19 cellular contexts compared by ENCODE assay signal in genomic region chr4:185834778-185835177, GRCh38. TPM values are rescaled to one million over a fixed set of nuclear protein-coding genes. Genes with fewer than 3 reads are reported as not detected.
DNase-seq lines count a peak whose midpoint lies in the region; ATAC-seq, FAIRE-seq and TF ChIP-seq lines count a peak whose summit lies in the region.
"Had no signal": no experiment of that assay in that cellular context is flagged by ENCODE, and none has a peak within 500 bp of the region (broad histone marks: within the 10 kb centered on the region; RNA-seq: fewer than 3 reads in every experiment).

No MANE protein-coding gene starts in this region.

- no peak overlapping the region for H4K91ac ChIP-seq in H9 (ENCODE audit: insufficient read length, low read depth, low read length)
- H4K91ac ChIP-seq in H1 (replicated peaks; ENCODE audit: insufficient read length, low read length), result peak overlapping the region; percentile 82
- peak overlapping the region; percentile 15 for H4K91ac ChIP-seq in mesenchymal stem cell (ENCODE audit: low read length)

- H3K14ac ChIP-seq in H9 (ENCODE audit: insufficient read depth, low read length) (no peak overlapping the region), H1 (ENCODE audit: insufficient read length) (no peak overlapping the region), mesenchymal stem cell (ENCODE audit: low read length in 2 of 2) (no peak overlapping the region)

- H3K79me2 ChIP-seq in H9 (ENCODE audit: insufficient read depth, low read length) (no peaks in the 10 kb centered on the region), H1 (ENCODE audit: control insufficient read depth in 1 of 2, insufficient read depth in 2 of 2, low read length in 2 of 2) (no peaks in the 10 kb centered on the region)

- TF ChIP-seq CTCF in heart right ventricle (IDR thresholded peaks at IDR 0.05) (no peak), H9 (conservative IDR thresholded peaks at IDR 0.05) (no peak), H1 (IDR thresholded peaks at IDR 0.05; ENCODE audit: control extremely low read depth in 1 of 3, insufficient read depth in 1 of 3, low read depth in 1 of 3, low read length in 3 of 3) (no peak), endodermal cell (conservative IDR thresholded peaks at IDR 0.05) (no peak)

- 80 to 89% methylated on average over 6 of the region's 6 CpGs for WGBS in heart right ventricle, 2 donors
- no CpG with 5 or more reads among the region's 6 CpGs for WGBS in H9 (ENCODE audit: extremely low coverage, insufficient read length, low lambda C conversion rate)
- WGBS in H1 (ENCODE audit: extremely low coverage in 1 of 2, insufficient coverage in 1 of 2, insufficient read length in 1 of 2, insufficient replicate concordance in 2 of 2, low coverage in 1 of 2, low lambda C conversion rate in 2 of 2, missing lambda C conversion rate in 1 of 2), 2 experiments, result 81% methylated on average over 6 of the region's 6 CpGs; no CpG with 5 or more reads in 1 of the 2 experiments
- 90% methylated on average over 5 of the region's 6 CpGs for WGBS in mesenchymal stem cell
- 93 to 96% methylated on average over 3 to 6 of the region's 6 CpGs for WGBS in endodermal cell (ENCODE audit: insufficient coverage in 1 of 2, insufficient read length in 1 of 2), 2 experiments

- H2BK20ac ChIP-seq in H9 (ENCODE audit: low read depth, low read length, poor library complexity, severe bottlenecking) (no peak overlapping the region), H1 (ENCODE audit: low read length) (peak overlapping the region; percentile 96)

- H4K5ac ChIP-seq in H9 (ENCODE audit: insufficient read length, low read depth, low read length), result no peak overlapping the region
- peak overlapping the region; percentile 45 for H4K5ac ChIP-seq in H1 (ENCODE audit: insufficient read length, low read depth, low read length)

- H2BK5ac ChIP-seq in H9 (ENCODE audit: insufficient read length, low read length), result no peak overlapping the region
- H2BK5ac ChIP-seq in H1 (ENCODE audit: low read depth, low read length), result peak overlapping the region; percentile 89; the same call in 1 of the 2 replicates
- H2BK5ac ChIP-seq in mesenchymal stem cell (ENCODE audit: low read depth, low read length, poor library complexity, severe bottlenecking), result no peak overlapping the region

- no peak overlapping the region for H3K4me3 Mint-ChIP-seq in H9
- no peak overlapping the region for H3K4me3 Mint-ChIP-seq in endodermal cell
- H3K4me3 Mint-ChIP-seq: CD8-positive, alpha-beta memory T cell had no signal

- H3K23me2 ChIP-seq in H9 (ENCODE audit: insufficient read length, low read depth, low read length, poor library complexity, severe bottlenecking) (no peaks in the 10 kb centered on the region), H1 (ENCODE audit: low read depth, low read length) (0 out of 2 replicates have a peak, but pooled peaks cover 3% of the 10 kb centered on the region)

- H3K4me3 ChIP-seq in heart right ventricle (no peak overlapping the region), H1 (ENCODE audit: extremely low read depth in 1 of 4, insufficient read depth in 2 of 4, low read depth in 3 of 4, low read length in 4 of 4) (no peak overlapping the region), mesenchymal stem cell (ENCODE audit: insufficient read depth in 1 of 2, low read depth in 1 of 2, low read length in 2 of 2) (no peak overlapping the region), endodermal cell (ENCODE audit: low read length) (no peak overlapping the region)
- H3K4me3 ChIP-seq: BLaER1 had no signal

- H3K27me3 Mint-ChIP-seq in H9 (ENCODE audit: low read depth) (no peaks in the 10 kb centered on the region), endodermal cell (ENCODE audit: insufficient read depth) (no peaks in the 10 kb centered on the region)

- H3K4me2 ChIP-seq in H9 (ENCODE audit: insufficient read depth, insufficient read length, low read length) (no peak overlapping the region), H1 (ENCODE audit: insufficient read depth in 1 of 2, low read depth in 2 of 2, low read length in 2 of 2) (no peak overlapping the region), mesenchymal stem cell (ENCODE audit: low read length, poor library complexity, severe bottlenecking) (no peak overlapping the region)
- H3K4me2 ChIP-seq: BLaER1 had no signal

- H4K20me1 ChIP-seq in H9 (ENCODE audit: control insufficient read depth, insufficient read depth, insufficient read length), result no peaks in the 10 kb centered on the region
- H4K20me1 ChIP-seq in H1 (replicated peaks in 1 of 2; ENCODE audit: control insufficient read depth in 1 of 2, insufficient read depth in 2 of 2, low read length in 2 of 2), result no peaks in the 10 kb centered on the region
- H4K20me1 ChIP-seq: BLaER1 had no signal

- no peak overlapping the region for H2AK5ac ChIP-seq in H9 (ENCODE audit: insufficient read length, low read length)
- H2AK5ac ChIP-seq in H1 (ENCODE audit: low read depth, low read length), result peak overlapping the region; percentile 68; the same call in 1 of the 2 replicates
- H2AK5ac ChIP-seq in mesenchymal stem cell (ENCODE audit: low read length, severe bottlenecking), result no peak overlapping the region

- H2BK15ac ChIP-seq in H9 (ENCODE audit: low read depth, low read length) (no peak overlapping the region), H1 (ENCODE audit: low read length) (no peak overlapping the region), mesenchymal stem cell (ENCODE audit: low read depth, poor library complexity, severe bottlenecking) (peak overlapping the region; percentile 69)

- H4K8ac ChIP-seq in H9 (replicated peaks; ENCODE audit: insufficient read length, low read depth, low read length), result no peak overlapping the region
- H4K8ac ChIP-seq in H1 (ENCODE audit: extremely low read depth, insufficient read depth, low read length), result no peak overlapping the region
- H4K8ac ChIP-seq in mesenchymal stem cell (ENCODE audit: low read length), result no peak overlapping the region

- POLR2A ChIA-PET in H1 (lab: Charles Lee; ENCODE audit: partially characterized antibody), result no interaction called here

- no peak for TF ChIP-seq EP300 in H1 (IDR thresholded peaks at IDR 0.05; ENCODE audit: borderline replicate concordance in 1 of 2, low read depth in 2 of 2, low read length in 2 of 2)

- H3K27me3 ChIP-seq in heart right ventricle, result no peaks in the 10 kb centered on the region
- no peaks in the 10 kb centered on the region for H3K27me3 ChIP-seq in H9 (ENCODE audit: insufficient read depth, low read length)
- H3K27me3 ChIP-seq in H1 (replicated peaks in 1 of 4; ENCODE audit: control insufficient read depth in 3 of 4, extremely low read depth in 1 of 4, insufficient read depth in 3 of 4, low read length in 3 of 4), result no peaks in the 10 kb centered on the region
- H3K27me3 ChIP-seq in mesenchymal stem cell (ENCODE audit: control insufficient read depth in 1 of 2, insufficient read depth in 1 of 2, low read length in 2 of 2), result no peaks in the 10 kb centered on the region
- no peaks in the 10 kb centered on the region for H3K27me3 ChIP-seq in endodermal cell (ENCODE audit: control insufficient read depth, insufficient read depth, low read length, poor library complexity, severe bottlenecking)
- H3K27me3 ChIP-seq: BLaER1 had no signal

- FAIRE-seq in H1 (lab: Jason Lieb, UNC), result no peak
- FAIRE-seq: GM12892, H54 had no signal

- no peak overlapping the region for H3T11ph ChIP-seq in H9 (ENCODE audit: low read length)

- no peak overlapping the region for H2BK12ac ChIP-seq in H9 (ENCODE audit: insufficient read length, low read depth, low read length)
- H2BK12ac ChIP-seq in H1 (ENCODE audit: low read depth, low read length), result 0 out of 2 replicates have a peak overlapping the region, but pooled peaks have one; percentile 64
- H2BK12ac ChIP-seq in mesenchymal stem cell (ENCODE audit: low read length in 2 of 2), result no peak overlapping the region

- TF ChIP-seq POLR2A in H1 (IDR thresholded peaks at IDR 0.05; ENCODE audit: control extremely low read depth in 1 of 2, low read depth in 2 of 2, low read length in 2 of 2), result no peak

- H3K4ac ChIP-seq in H9 (ENCODE audit: low read depth, low read length) (no peak overlapping the region), H1 (replicated peaks; ENCODE audit: insufficient read length, low read depth, low read length) (no peak overlapping the region), mesenchymal stem cell (ENCODE audit: low read depth in 1 of 2, low read length in 2 of 2) (no peak overlapping the region)

- H3K9ac ChIP-seq in H9 (ENCODE audit: extremely low read depth, insufficient read length, low read length) (no peak overlapping the region), H1 (replicated peaks in 1 of 4; ENCODE audit: extremely low read depth in 1 of 4, low read depth in 3 of 4, low read length in 3 of 4) (no peak overlapping the region), mesenchymal stem cell (ENCODE audit: low read length) (no peak overlapping the region), endodermal cell (ENCODE audit: extremely low read depth, low read length, poor library complexity, severe bottlenecking) (no peak overlapping the region)
- H3K9ac ChIP-seq: BLaER1 had no signal

- no peaks in the 10 kb centered on the region for H3K9me3 Mint-ChIP-seq in H9
- no peaks in the 10 kb centered on the region for H3K9me3 Mint-ChIP-seq in endodermal cell
- H3K9me3 Mint-ChIP-seq: CD8-positive, alpha-beta memory T cell had no signal

- peak overlapping the region in 7 of 10 donors; percentile 0 to 89 (median 84) for H3K27ac ChIP-seq in heart right ventricle
- no peak overlapping the region for H3K27ac ChIP-seq in H9 (ENCODE audit: insufficient read length, low read depth, low read length)
- no peak overlapping the region for H3K27ac ChIP-seq in H1 (ENCODE audit: low read depth, low read length)
- no peak overlapping the region for H3K27ac ChIP-seq in mesenchymal stem cell (ENCODE audit: low read length, poor library complexity, severe bottlenecking)
- H3K27ac ChIP-seq in endodermal cell (ENCODE audit: low read depth, low read length), result no peak overlapping the region
- H3K27ac ChIP-seq: BLaER1, HL-60 had no signal

- H3K56ac ChIP-seq in H9 (ENCODE audit: insufficient read length, low read depth, low read length), result no peak overlapping the region
- H3K56ac ChIP-seq in H1 (replicated peaks; ENCODE audit: insufficient read length, low read depth, low read length), result no peak overlapping the region

- no peaks in the 10 kb centered on the region for H3K79me1 ChIP-seq in H9 (ENCODE audit: insufficient read depth, low read depth, low read length, poor library complexity, severe bottlenecking)
- H3K79me1 ChIP-seq in H1 (ENCODE audit: low read depth, low read length), result no peaks in the 10 kb centered on the region
- no peaks in the 10 kb centered on the region for H3K79me1 ChIP-seq in mesenchymal stem cell (replicated peaks; ENCODE audit: low read length, poor library complexity, severe bottlenecking)

- peaks cover 8 to 70% (median 38%) of the 10 kb centered on the region in 9 donors for H3K4me1 ChIP-seq in heart right ventricle
- peaks cover 19% of the 10 kb centered on the region; the same call in 1 of the 2 replicates for H3K4me1 ChIP-seq in H9 (ENCODE audit: insufficient read depth, low read length)
- peaks cover 18 to 29% (median 26%) of the 10 kb centered on the region in 4 experiments for H3K4me1 ChIP-seq in H1 (replicated peaks in 1 of 4; ENCODE audit: control insufficient read depth in 3 of 4, insufficient read depth in 4 of 4, low read length in 3 of 4)
- peaks cover 14% of the 10 kb centered on the region for H3K4me1 ChIP-seq in mesenchymal stem cell (ENCODE audit: control insufficient read depth, insufficient read depth, low read depth, low read length)
- peaks cover 38% of the 10 kb centered on the region for H3K4me1 ChIP-seq in endodermal cell (ENCODE audit: control insufficient read depth, insufficient read depth, low read length)

- ATAC-seq in heart right ventricle (no peak), HG03342 (IDR thresholded peaks at IDR 0.05; ENCODE audit: unreplicated experiment) (no peak), HG02981 (IDR thresholded peaks at IDR 0.05; ENCODE audit: unreplicated experiment) (no peak)

- CTCF ChIA-PET in H1 (lab: Charles Lee; ENCODE audit: partially characterized antibody), result no interaction called here

- no peaks in the 10 kb centered on the region for H3K9me3 ChIP-seq in heart right ventricle
- H3K9me3 ChIP-seq in H9 (ENCODE audit: control insufficient read depth, low read depth, low read length), result no peaks in the 10 kb centered on the region
- H3K9me3 ChIP-seq in H1 (ENCODE audit: insufficient read depth in 2 of 2, low read depth in 1 of 2, low read length in 1 of 2), result no peaks in the 10 kb centered on the region
- H3K9me3 ChIP-seq in mesenchymal stem cell (ENCODE audit: control insufficient read depth, low read length), result no peaks in the 10 kb centered on the region
- no peaks in the 10 kb centered on the region for H3K9me3 ChIP-seq in endodermal cell (ENCODE audit: control insufficient read depth, low read length)
- H3K9me3 ChIP-seq: BLaER1 had no signal

- intact Hi-C loops in heart right ventricle (cut with DNase I), result no loop called here
- intact Hi-C loops in cardiac septum (cut with DNase I), result no loop called here

- DNase-seq in heart right ventricle (no peak), cardiac septum (ENCODE audit: low spot score) (no peak), H9 (no peak), H1 (ENCODE audit: low read depth in 1 of 2, low spot score in 2 of 2) (no peak), mesenchymal stem cell (no peak), endodermal cell (no peak)
- DNase-seq: 8988T; AML-193; Caco-2; CD8-positive, alpha-beta memory T cell; DND-41; GDM1; IMR-90 had no signal

- H2AFZ ChIP-seq in H9 (ENCODE audit: low read length), result no peak overlapping the region
- H2AFZ ChIP-seq in H1 (ENCODE audit: low read length), result no peak overlapping the region
- H2AFZ ChIP-seq in mesenchymal stem cell (ENCODE audit: low read depth, low read length), result no peak overlapping the region

- H3K36me3 Mint-ChIP-seq in H9 (ENCODE audit: insufficient read depth in 1 of 3, low read depth in 3 of 3) (peaks cover 0 to 6% (median 3%) of the 10 kb centered on the region in 3 experiments; a peak in 3 of 7 replicates), endodermal cell (ENCODE audit: low read depth) (no peaks in the 10 kb centered on the region)
- H3K36me3 Mint-ChIP-seq: CD8-positive, alpha-beta memory T cell had no signal

- H2BK120ac ChIP-seq in H9 (ENCODE audit: low read depth, low read length, poor library complexity, severe bottlenecking) (no peak overlapping the region), H1 (replicated peaks; ENCODE audit: low read depth, low read length) (peak overlapping the region; percentile 89), mesenchymal stem cell (ENCODE audit: low read depth, low read length) (no peak overlapping the region)

- H3K18ac ChIP-seq in H9 (ENCODE audit: insufficient read length, low read depth, low read length) (no peak overlapping the region), H1 (ENCODE audit: extremely low read depth, low read length) (peak overlapping the region; percentile 74; the same call in 1 of the 2 replicates), mesenchymal stem cell (ENCODE audit: low read depth in 1 of 2, low read length in 2 of 2) (no peak overlapping the region)

- no peak for TF ChIP-seq RAD21 in H1 (IDR thresholded peaks at IDR 0.05 in 1 of 2, conservative IDR thresholded peaks at IDR 0.05 in 1 of 2; ENCODE audit: low read depth in 2 of 2, low read length in 2 of 2)

- peaks cover 26 to 33% of the 10 kb centered on the region in 2 experiments for H3K4me1 Mint-ChIP-seq in H9
- peaks cover 40% of the 10 kb centered on the region for H3K4me1 Mint-ChIP-seq in endodermal cell
- H3K4me1 Mint-ChIP-seq: CD8-positive, alpha-beta memory T cell had no signal

- peak overlapping the region; percentile 47 to 91 (median 62) for H3K27ac Mint-ChIP-seq in H9
- no peak overlapping the region for H3K27ac Mint-ChIP-seq in endodermal cell
- H3K27ac Mint-ChIP-seq: CD8-positive, alpha-beta memory T cell had no signal

- no peaks in the 10 kb centered on the region for H3K36me3 ChIP-seq in heart right ventricle
- no peaks in the 10 kb centered on the region for H3K36me3 ChIP-seq in H1 (ENCODE audit: control insufficient read depth in 2 of 4, insufficient read depth in 4 of 4, low read length in 3 of 4)
- H3K36me3 ChIP-seq in mesenchymal stem cell (ENCODE audit: control insufficient read depth in 1 of 2, insufficient read depth in 2 of 2, low read depth in 1 of 2, low read length in 2 of 2), result no peaks in the 10 kb centered on the region
- H3K36me3 ChIP-seq in endodermal cell (ENCODE audit: control insufficient read depth, insufficient read depth, low read length), result no peaks in the 10 kb centered on the region
- H3K36me3 ChIP-seq: BLaER1 had no signal

- H3K23ac ChIP-seq in H9 (ENCODE audit: insufficient read length, low read depth, low read length) (no peak overlapping the region), H1 (ENCODE audit: insufficient read length) (no peak overlapping the region), mesenchymal stem cell (ENCODE audit: low read length in 2 of 2) (no peak overlapping the region)

RNA-seq across cellular contexts. Expression of gene SORBS2, which starts 22.8 kb away (rescaled TPM):
- total RNA-seq in heart right ventricle (1,000 to 10,000 TPM in 8 of 10 donors, 100 to 1,000 TPM in 2; 975 to 3,169 (median 1,932) TPM), cardiac septum (1,779 TPM), H9 (2021) (8.8 and 9.7 TPM in 2 replicates), endodermal cell (10 to 100 TPM in 1 of 2 donors, 1 to 10 TPM in 1; 7.0 to 13.8 TPM)
- polyA plus RNA-seq in heart right ventricle (100 to 1,000 TPM; 175 to 259 TPM), H1 (2011; rRNA removed) (37.4 and 87.1 TPM in 2 replicates)
- total RNA-seq in H1 (2021; fragmentation: NEBNext Ultra II Directional; extraction: Animal tissue kit (Norgen Biotek cat#: 25700)), result 73.0 and 75.8 TPM in 2 replicates
- polyA plus RNA-seq in H1 (2011; cell fraction: cytosol; rRNA removed), result 34.5 TPM
- polyA plus RNA-seq in H1 (2011; cell fraction: nucleus; rRNA removed), result 96.7 TPM
- polyA plus RNA-seq in H1 (2012, experiment 1 of 2), result 46.3 to 72.9 TPM (median 63.2 TPM) in 4 replicates
- polyA plus RNA-seq in H1 (2012, experiment 2 of 2), result 12.5 TPM
- 80.9 TPM for polyA plus RNA-seq in H1 (2013, experiment 1 of 2)
- polyA plus RNA-seq in H1 (2013, experiment 2 of 2), result 79.9 TPM
- polyA minus RNA-seq in H1 (2011; rRNA and poly(A)+ RNA removed), result 136 and 328 TPM in 2 replicates
- polyA minus RNA-seq in H1 (2011; cell fraction: cytosol; rRNA and poly(A)+ RNA removed), result 49.0 TPM
- polyA minus RNA-seq in H1 (2011; cell fraction: nucleus; rRNA and poly(A)+ RNA removed), result 200 TPM
- 3.0 TPM for polyA plus RNA-seq in mesenchymal stem cell (2013, experiment 1 of 2)
- polyA plus RNA-seq in mesenchymal stem cell (2013, experiment 2 of 2), result 4.4 TPM
- polyA plus RNA-seq in endodermal cell (2013, experiment 1 of 2), result 57.3 TPM
- polyA plus RNA-seq in endodermal cell (2013, experiment 2 of 2), result 60.3 TPM
- total RNA-seq: CD8-positive, alpha-beta memory T cell had no signal
- polyA plus RNA-seq: CD8-positive, alpha-beta memory T cell; IMR-90 had no signal

Comparison
In these comparisons a context has a peak if more than half of its experiments do, and no peak if none do; other contexts are left out.
1. H3K27ac ChIP-seq: peak in heart right ventricle (7 of 10); none in H9 (single experiment), H1 (single experiment), mesenchymal stem cell (single experiment) and endodermal cell (single experiment).
2. RNA of gene SORBS2, which starts 22.8 kb away (total RNA-seq): 975 to 3,169 TPM in heart right ventricle and 1,779 TPM in cardiac septum (single experiment); 73.0 to 75.8 TPM in H1, 7.0 to 13.8 TPM in endodermal cell and 8.8 to 9.7 TPM in H9; every median in the first group is over 10 times any median in the second.